Comparison of ENCODE assay signal across 10 cellular contexts in the genomic region with DNA sequence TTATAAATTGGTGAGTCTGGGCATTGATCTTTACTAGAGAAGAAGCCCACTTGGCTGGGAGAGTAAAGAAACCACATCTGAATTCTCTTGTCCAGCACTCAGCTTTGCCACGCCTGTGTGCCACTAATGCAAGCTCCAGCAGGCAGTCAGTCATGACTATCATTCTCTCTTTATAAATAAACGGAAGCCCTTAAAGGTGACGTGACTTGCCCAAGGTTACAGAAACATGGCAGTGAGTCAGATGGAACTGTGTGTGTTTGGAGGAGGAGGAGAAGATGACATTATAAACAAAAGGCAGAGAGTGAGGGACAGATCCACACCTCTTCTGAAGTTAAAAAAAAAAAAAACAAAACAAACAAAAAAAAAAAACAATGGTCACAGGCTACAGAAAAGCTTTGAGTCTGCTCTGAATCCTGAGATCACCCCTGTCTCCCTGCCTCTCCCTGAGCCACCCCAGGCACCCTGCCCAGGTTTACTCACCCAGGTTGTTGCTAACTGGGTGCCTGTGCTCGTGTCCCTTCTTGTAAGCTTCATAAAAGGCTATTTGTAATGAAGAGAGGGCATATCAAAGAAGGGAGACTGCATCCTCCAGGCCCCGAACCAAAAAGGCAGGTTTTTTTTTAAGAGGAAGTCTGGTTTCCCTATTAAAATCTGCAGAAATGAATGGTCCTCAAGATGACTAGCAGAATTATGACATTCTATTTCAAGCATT.
DNase-seq lines count a peak whose midpoint lies in the region; TF ChIP-seq lines count a peak whose summit lies in the region.
"Had no signal": no experiment of that assay in that cellular context is flagged by ENCODE, and none has a peak within 500 bp of the region (broad histone marks: within the 10 kb centered on the region; RNA-seq: fewer than 3 reads in every experiment).

No MANE protein-coding gene starts in this region.

- H3K9me3 ChIP-seq in HEK293 (ENCODE audit: control insufficient read depth, insufficient read depth, low read depth, low read length) (no peaks in the 10 kb centered on the region), left ventricle myocardium inferior (replicated peaks) (no peaks in the 10 kb centered on the region), stomach (no peaks in the 10 kb centered on the region)
- H3K9me3 ChIP-seq in CD8-positive, alpha-beta memory T cell (ENCODE audit: low read length): no peaks in the 10 kb centered on the region

- peaks cover 21% of the 10 kb centered on the region for H3K4me1 ChIP-seq in HEK293 (ENCODE audit: control insufficient read depth, insufficient read depth, low read length)
- peaks cover 81% of the 10 kb centered on the region for H3K4me1 ChIP-seq in left ventricle myocardium inferior
- H3K4me1 ChIP-seq in stomach: peaks cover 34 to 58% (median 42%) of the 10 kb centered on the region in 4 donors
- H3K4me1 ChIP-seq in CD8-positive, alpha-beta memory T cell (ENCODE audit: insufficient read depth, low read length): no peaks in the 10 kb centered on the region

- no peak for TF ChIP-seq POLR2A in stomach (IDR thresholded peaks at IDR 0.05)

- DNase-seq in left ventricle myocardium inferior (peak; percentile 47), stomach (peak; percentile 52), UCSD-AML1 (lab: John Stamatoyannopoulos, UW; ENCODE audit: unreplicated experiment) (no peak), AG08395 (ENCODE audit: low spot score) (no peak)
- no peak for DNase-seq in activated naive CD4-positive, alpha-beta T cell treated with anti-CD3 and anti-CD28 coated beads, Interleukin-2, amount 50 U/mL, for 16 hours
- DNase-seq in CD8-positive, alpha-beta memory T cell: no peak
- DNase-seq: MV-4-11 had no signal

- H3K27me3 ChIP-seq in left ventricle myocardium inferior (ENCODE audit: low read depth) (no peaks in the 10 kb centered on the region), stomach (no peaks in the 10 kb centered on the region)
- no peaks in the 10 kb centered on the region for H3K27me3 ChIP-seq in CD8-positive, alpha-beta memory T cell (ENCODE audit: insufficient read depth, low read length, poor library complexity, severe bottlenecking)

- POLR2A ChIA-PET in HEK293 (lab: Yijun Ruan, JAX): interaction anchor here (0.7 to 2.9 kb wide), 5 partner anchors 19 to 133 kb away, joined by 3 to 11 read pairs (median 8); no protein-coding TSS in a partner anchor
- POLR2A ChIA-PET in CD8-positive, alpha-beta memory T cell (lab: Charles Lee): no interaction called here

- TF ChIP-seq CTCF in HEK293 (tag by site-specific recombination; IDR thresholded peaks at IDR 0.05): no peak
- TF ChIP-seq CTCF in VCaP (conservative IDR thresholded peaks at IDR 0.05): no peak
- TF ChIP-seq CTCF in left ventricle myocardium inferior (IDR thresholded peaks at IDR 0.05; ENCODE audit: borderline replicate concordance): no peak
- no peak for TF ChIP-seq CTCF in stomach (IDR thresholded peaks at IDR 0.05)

- peaks cover 7 to 11% (median 9%) of the 10 kb centered on the region in 3 donors for H3K4me1 Mint-ChIP-seq in CD8-positive, alpha-beta memory T cell

- H3K36me3 Mint-ChIP-seq in CD8-positive, alpha-beta memory T cell: peaks cover 0 to 26% (median 14%) of the 10 kb centered on the region in 3 donors

- WGBS in stomach, 5 donors: 21 to 35% (median 26%) methylated on average over 5 of the region's 5 CpGs

- H3K27ac ChIP-seq in HEK293 (ENCODE audit: extremely low read depth, low read depth, low read length) (no peak overlapping the region), VCaP (peak overlapping the region; percentile 97), left ventricle myocardium inferior (replicated peaks) (peak overlapping the region; percentile 92), stomach (peak overlapping the region in 4 of 5 donors; percentile 72 to 87 (median 80))
- no peak overlapping the region for H3K27ac ChIP-seq in CD8-positive, alpha-beta memory T cell (ENCODE audit: low read depth, low read length)

- intact Hi-C loops in left ventricle myocardium inferior (cut with micrococcal nuclease): loop anchor here (5.0 kb wide), 2 partner anchors 123 to 228 kb away; no protein-coding TSS in a partner anchor
- intact Hi-C loops in stomach (cut with DNase I; ENCODE audit: low total_unique reads): no loop called here

- peaks cover 0 to 4% of the 10 kb centered on the region in 2 donors for H3K27me3 Mint-ChIP-seq in CD8-positive, alpha-beta memory T cell

- H3K36me3 ChIP-seq in HEK293 (ENCODE audit: control insufficient read depth in 2 of 2, insufficient read depth in 1 of 2, low read length in 2 of 2) (no peaks in the 10 kb centered on the region), left ventricle myocardium inferior (no peaks in the 10 kb centered on the region), stomach (no peaks in the 10 kb centered on the region)
- H3K36me3 ChIP-seq in CD8-positive, alpha-beta memory T cell (ENCODE audit: insufficient read depth, low read length): no peaks in the 10 kb centered on the region

- CTCF ChIA-PET in HEK293 (lab: Yijun Ruan, JAX): interaction anchor here (0.6 to 1.2 kb wide), 4 partner anchors 22 to 135 kb away, joined by 3 to 10 read pairs (median 4); no protein-coding TSS in a partner anchor
- CTCF ChIA-PET in CD8-positive, alpha-beta memory T cell (lab: Charles Lee): no interaction called here

- no peak overlapping the region for H3K4me3 ChIP-seq in HEK293 (ENCODE audit: low read depth, low read length)
- no peak overlapping the region for H3K4me3 ChIP-seq in left ventricle myocardium inferior
- H3K4me3 ChIP-seq in stomach: no peak overlapping the region
- H3K4me3 ChIP-seq in CD8-positive, alpha-beta memory T cell (ENCODE audit: low read length): no peak overlapping the region
- H3K4me3 ChIP-seq: GM12878 had no signal

- H3K27ac Mint-ChIP-seq in CD8-positive, alpha-beta memory T cell: no peak overlapping the region

- TF ChIP-seq EP300 in stomach (IDR thresholded peaks at IDR 0.05): no peak

- no peak overlapping the region for H3K4me3 Mint-ChIP-seq in CD8-positive, alpha-beta memory T cell

- H3K9me3 Mint-ChIP-seq in CD8-positive, alpha-beta memory T cell: peaks cover 0 to 4% (median 0%) of the 10 kb centered on the region in 5 donors

TF ChIP-seq in HEK293, 187 proteins besides CTCF, POLR2A, EP300 and RAD21 (continues in another document):
- peak; percentile 31; the same call in 1 of the 2 replicates for TF ChIP-seq ZXDB (tag by site-specific recombination; IDR thresholded peaks at IDR 0.05)
- no peak for TF ChIP-seq ZNF211 (tag by site-specific recombination; IDR thresholded peaks at IDR 0.05; ENCODE audit: low read depth)
- TF ChIP-seq ZNF626 (tag by site-specific recombination; IDR thresholded peaks at IDR 0.05): no peak
- TF ChIP-seq KLF8 (tag by site-specific recombination; IDR thresholded peaks at IDR 0.05): peak; percentile 43; the same call in 1 of the 2 replicates
- no peak for TF ChIP-seq MZF1 (tag by site-specific recombination; IDR thresholded peaks at IDR 0.05; ENCODE audit: borderline replicate concordance)
- TF ChIP-seq ZFP37 (tag by site-specific recombination; IDR thresholded peaks at IDR 0.05): 0 out of 2 replicates have a peak, but pooled peaks have one; percentile 25
- TF ChIP-seq ZNF112 (tag by site-specific recombination; IDR thresholded peaks at IDR 0.05): no peak
- no peak for TF ChIP-seq OVOL3 (tag by site-specific recombination; IDR thresholded peaks at IDR 0.05)
- TF ChIP-seq OSR2 (tag by site-specific recombination; IDR thresholded peaks at IDR 0.05): peak; percentile 57
- TF ChIP-seq, protein P1, sequence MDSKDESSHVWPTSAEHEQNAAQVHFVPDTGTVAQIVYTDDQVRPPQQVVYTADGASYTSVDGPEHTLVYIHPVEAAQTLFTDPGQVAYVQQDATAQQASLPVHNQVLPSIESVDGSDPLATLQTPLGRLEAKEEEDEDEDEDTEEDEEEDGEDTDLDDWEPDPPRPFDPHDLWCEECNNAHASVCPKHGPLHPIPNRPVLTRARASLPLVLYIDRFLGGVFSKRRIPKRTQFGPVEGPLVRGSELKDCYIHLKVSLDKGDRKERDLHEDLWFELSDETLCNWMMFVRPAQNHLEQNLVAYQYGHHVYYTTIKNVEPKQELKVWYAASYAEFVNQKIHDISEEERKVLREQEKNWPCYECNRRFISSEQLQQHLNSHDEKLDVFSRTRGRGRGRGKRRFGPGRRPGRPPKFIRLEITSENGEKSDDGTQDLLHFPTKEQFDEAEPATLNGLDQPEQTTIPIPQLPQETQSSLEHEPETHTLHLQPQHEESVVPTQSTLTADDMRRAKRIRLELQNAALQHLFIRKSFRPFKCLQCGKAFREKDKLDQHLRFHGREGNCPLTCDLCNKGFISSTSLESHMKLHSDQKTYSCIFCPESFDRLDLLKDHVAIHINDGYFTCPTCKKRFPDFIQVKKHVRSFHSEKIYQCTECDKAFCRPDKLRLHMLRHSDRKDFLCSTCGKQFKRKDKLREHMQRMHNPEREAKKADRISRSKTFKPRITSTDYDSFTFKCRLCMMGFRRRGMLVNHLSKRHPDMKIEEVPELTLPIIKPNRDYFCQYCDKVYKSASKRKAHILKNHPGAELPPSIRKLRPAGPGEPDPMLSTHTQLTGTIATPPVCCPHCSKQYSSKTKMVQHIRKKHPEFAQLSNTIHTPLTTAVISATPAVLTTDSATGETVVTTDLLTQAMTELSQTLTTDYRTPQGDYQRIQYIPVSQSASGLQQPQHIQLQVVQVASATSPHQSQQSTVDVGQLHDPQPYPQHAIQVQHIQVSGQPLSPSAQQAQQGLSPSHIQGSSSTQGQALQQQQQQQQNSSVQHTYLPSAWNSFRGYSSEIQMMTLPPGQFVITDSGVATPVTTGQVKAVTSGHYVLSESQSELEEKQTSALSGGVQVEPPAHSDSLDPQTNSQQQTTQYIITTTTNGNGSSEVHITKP (tag by site-specific recombination; IDR thresholded peaks at IDR 0.05): peak; percentile 99
- TF ChIP-seq ZNF433 (tag by site-specific recombination; IDR thresholded peaks at IDR 0.05; ENCODE audit: low read depth): no peak

Comparison
In these comparisons a context has a peak if more than half of its experiments do, and no peak if none do; other contexts are left out.
1. H3K27ac ChIP-seq: peak in VCaP (single experiment), left ventricle myocardium inferior (single experiment) and stomach (4 of 5); none in HEK293 (single experiment) and CD8-positive, alpha-beta memory T cell (single experiment).
2. DNase-seq: peak in left ventricle myocardium inferior (single experiment) and stomach (single experiment); none in UCSD-AML1 (single experiment), AG08395 (single experiment), activated naive CD4-positive, alpha-beta T cell treated with anti-CD3 and anti-CD28 coated beads, Interleukin-2, amount 50 U/mL, for 16 hours (single experiment) and CD8-positive, alpha-beta memory T cell (0 of 5).